21 cellular contexts compared by ENCODE assay signal in the genomic region with DNA sequence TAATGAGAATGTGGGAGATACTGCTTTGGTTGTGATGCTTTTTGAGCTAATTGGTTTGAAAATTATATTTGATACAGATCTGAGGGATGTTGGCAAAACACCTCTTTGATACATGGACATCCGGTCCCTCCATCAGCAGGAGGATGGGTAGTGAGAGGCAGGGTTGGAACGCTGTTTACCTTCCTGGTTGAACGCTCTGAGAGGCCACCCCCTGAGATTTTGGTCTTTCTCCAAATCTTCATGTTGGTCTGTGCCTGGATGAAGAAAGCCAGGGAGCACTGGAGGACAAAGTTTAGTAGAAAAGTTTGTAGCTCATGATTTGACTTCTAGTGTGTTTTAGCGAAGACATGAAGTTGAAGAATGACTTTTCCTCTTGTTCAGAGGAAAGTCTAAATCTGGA.
DNase-seq lines count a peak whose midpoint lies in the region; ATAC-seq and TF ChIP-seq lines count a peak whose summit lies in the region.
"Had no signal": no experiment of that assay in that cellular context is flagged by ENCODE, and none has a peak within 500 bp of the region (broad histone marks: within the 10 kb centered on the region; RNA-seq: fewer than 3 reads in every experiment).

No MANE protein-coding gene starts in this region.

- no peak overlapping the region for H2BK5ac ChIP-seq in neuronal stem cell (ENCODE audit: low read length)

- ATAC-seq in activated naive CD8-positive, alpha-beta T cell treated with anti-CD3 and anti-CD28 coated beads, Interleukin-2, amount 50 U/mL, for 24 hours: no peak
- ATAC-seq in left lobe of liver: peak; percentile 58
- no peak for ATAC-seq in HG03565 (IDR thresholded peaks at IDR 0.05; ENCODE audit: unreplicated experiment)
- ATAC-seq: body of pancreas; GM12878; left lung; stimulated activated naive B cell treated with anti-CD40 and anti-IgM and Interleukin-4, amounts not matched to agents 10 μg/mL and 1 μg/mL and 100 μg/mL, for 72 hours had no signal

- H2BK12ac ChIP-seq in neuronal stem cell (ENCODE audit: low read length): no peak overlapping the region

- no peak overlapping the region for H4K91ac ChIP-seq in neuronal stem cell (ENCODE audit: low read depth, low read length, poor library complexity)

- H3K27ac ChIP-seq in OCI-LY1 (ENCODE audit: low read depth, low read length, poor library complexity, severe bottlenecking): peak overlapping the region; percentile 56
- no peak overlapping the region for H3K27ac ChIP-seq in neuronal stem cell (replicated peaks; ENCODE audit: low read length)
- H3K27ac ChIP-seq: body of pancreas, left lung, thoracic aorta had no signal

- H3K27ac Mint-ChIP-seq in activated naive CD8-positive, alpha-beta T cell treated with anti-CD3 and anti-CD28 coated beads, Interleukin-2, amount 50 U/mL, for 24 hours: peak overlapping the region; percentile 6
- no peak overlapping the region for H3K27ac Mint-ChIP-seq in activated naive CD8-positive, alpha-beta T cell treated with anti-CD3 and anti-CD28 coated beads for 36 hours
- H3K27ac Mint-ChIP-seq: activated naive CD8-positive, alpha-beta T cell; CD14-positive monocyte; stimulated activated naive B cell treated with anti-CD40 and anti-IgM and Interleukin-4, amounts not matched to agents 10 μg/mL and 1 μg/mL and 100 μg/mL, for 72 hours had no signal

- no peaks in the 10 kb centered on the region for H3K9me3 ChIP-seq in OCI-LY1 (ENCODE audit: low read length)
- H3K9me3 ChIP-seq in neuronal stem cell (replicated peaks in 1 of 2; ENCODE audit: control insufficient read depth in 2 of 2, insufficient read depth in 1 of 2, low read depth in 1 of 2, low read length in 2 of 2): peaks cover 0 to 7% of the 10 kb centered on the region in 2 donors
- H3K9me3 ChIP-seq: body of pancreas, left lung, thoracic aorta had no signal

- H3K14ac ChIP-seq in neuronal stem cell (ENCODE audit: low read length): no peak overlapping the region

- H4K20me1 ChIP-seq in OCI-LY1 (ENCODE audit: insufficient read depth, low read length): no peaks in the 10 kb centered on the region

- no peak overlapping the region for H4K8ac ChIP-seq in neuronal stem cell (ENCODE audit: low read depth, low read length)

- H3F3A ChIP-seq in OCI-LY1 (ENCODE audit: insufficient read depth, low read length): no peaks in the 10 kb centered on the region

- H3K36me3 Mint-ChIP-seq in activated naive CD8-positive, alpha-beta T cell treated with anti-CD3 and anti-CD28 coated beads, Interleukin-2, amount 50 U/mL, for 24 hours (ENCODE audit: low read depth): peaks cover 3% of the 10 kb centered on the region
- peaks cover 11% of the 10 kb centered on the region for H3K36me3 Mint-ChIP-seq in activated naive CD8-positive, alpha-beta T cell treated with anti-CD3 and anti-CD28 coated beads for 36 hours

- no peaks in the 10 kb centered on the region for H3K9me3 Mint-ChIP-seq in activated naive CD8-positive, alpha-beta T cell treated with anti-CD3 and anti-CD28 coated beads, Interleukin-2, amount 50 U/mL, for 24 hours
- H3K9me3 Mint-ChIP-seq in activated naive CD8-positive, alpha-beta T cell treated with anti-CD3 and anti-CD28 coated beads for 36 hours: no peaks in the 10 kb centered on the region
- H3K9me3 Mint-ChIP-seq: stimulated activated naive B cell treated with anti-CD40 and anti-IgM and Interleukin-4, amounts not matched to agents 10 μg/mL and 1 μg/mL and 100 μg/mL, for 72 hours had no signal

- H3K27me3 Mint-ChIP-seq in activated naive CD8-positive, alpha-beta T cell treated with anti-CD3 and anti-CD28 coated beads, Interleukin-2, amount 50 U/mL, for 24 hours: no peaks in the 10 kb centered on the region
- no peaks in the 10 kb centered on the region for H3K27me3 Mint-ChIP-seq in activated naive CD8-positive, alpha-beta T cell treated with anti-CD3 and anti-CD28 coated beads for 36 hours
- H3K27me3 Mint-ChIP-seq: activated naive CD8-positive, alpha-beta T cell; stimulated activated naive B cell treated with anti-CD40 and anti-IgM and Interleukin-4, amounts not matched to agents 10 μg/mL and 1 μg/mL and 100 μg/mL, for 72 hours had no signal

- no peak overlapping the region for H2BK15ac ChIP-seq in neuronal stem cell (ENCODE audit: low read length)

- H3K4ac ChIP-seq in neuronal stem cell (ENCODE audit: low read length): no peak overlapping the region

- no peak overlapping the region for H3K4me3 ChIP-seq in OCI-LY1 (ENCODE audit: low read depth, low read length, poor library complexity, severe bottlenecking)
- no peak overlapping the region for H3K4me3 ChIP-seq in neuronal stem cell (ENCODE audit: low read length in 2 of 2)
- H3K4me3 ChIP-seq: body of pancreas, GM12878, left lung, thoracic aorta had no signal

- H3K79me1 ChIP-seq in neuronal stem cell (ENCODE audit: low read depth, low read length): peaks cover 12% of the 10 kb centered on the region

- no peak overlapping the region for H3K18ac ChIP-seq in neuronal stem cell (ENCODE audit: low read length)

- no peak overlapping the region for H3K23ac ChIP-seq in neuronal stem cell (ENCODE audit: low read depth, low read length, poor library complexity)

- peaks cover 35% of the 10 kb centered on the region for H3K4me1 Mint-ChIP-seq in activated naive CD8-positive, alpha-beta T cell treated with anti-CD3 and anti-CD28 coated beads, Interleukin-2, amount 50 U/mL, for 24 hours
- H3K4me1 Mint-ChIP-seq in activated naive CD8-positive, alpha-beta T cell treated with anti-CD3 and anti-CD28 coated beads for 36 hours: peaks cover 29% of the 10 kb centered on the region

- H3K36me3 ChIP-seq in OCI-LY1 (ENCODE audit: insufficient read depth, low read length) (peaks cover 73% of the 10 kb centered on the region), neuronal stem cell (replicated peaks in 1 of 2; ENCODE audit: control insufficient read depth in 2 of 2, insufficient read depth in 2 of 2, low read length in 2 of 2) (peaks cover 0 to 50% of the 10 kb centered on the region in 2 donors)
- H3K36me3 ChIP-seq: left lung, thoracic aorta had no signal

- H2AFZ ChIP-seq in OCI-LY1 (ENCODE audit: low read length): no peak overlapping the region
- H2AFZ ChIP-seq in neuronal stem cell (ENCODE audit: low read length): no peak overlapping the region

- no peak for DNase-seq in activated naive CD8-positive, alpha-beta T cell treated with anti-CD3 and anti-CD28 coated beads, Interleukin-2, amount 50 U/mL, for 24 hours
- no peak for DNase-seq in activated naive CD8-positive, alpha-beta T cell treated with anti-CD3 and anti-CD28 coated beads for 36 hours
- DNase-seq in left lobe of liver (ENCODE audit: low spot score) (no peak), smooth muscle cell of the brain vasculature (ENCODE audit: low read depth, low spot score) (peak; percentile 28), H4 (ENCODE audit: low spot score) (no peak), neuronal stem cell (ENCODE audit: low spot score) (no peak)
- DNase-seq: activated CD4-positive, CD25-positive, alpha-beta regulatory T cell treated with anti-CD3 and anti-CD28 coated beads, Interleukin-2, amount 50 U/mL, for 72 hours; activated CD8-positive, alpha-beta memory T cell treated with anti-CD3 and anti-CD28 coated beads for 24 hours; activated T-cell treated with anti-CD3 and anti-CD28 coated beads, Interleukin-2, amount 50 U/mL, for 48 hours; body of pancreas; cortex of kidney; left lung; NCI-H1930; NCI-H510A; stimulated activated naive B cell treated with anti-CD40 and anti-IgM and Interleukin-4, amounts not matched to agents 10 μg/mL and 1 μg/mL and 100 μg/mL, for 72 hours had no signal

- H2BK120ac ChIP-seq in neuronal stem cell (ENCODE audit: low read depth, low read length): no peak overlapping the region

- peaks cover 54% of the 10 kb centered on the region for H3K4me1 ChIP-seq in OCI-LY1 (ENCODE audit: insufficient read depth, low read length, severe bottlenecking)
- peaks cover 5 to 29% of the 10 kb centered on the region in 2 donors for H3K4me1 ChIP-seq in neuronal stem cell (ENCODE audit: control insufficient read depth in 2 of 2, insufficient read depth in 1 of 2, low read depth in 1 of 2, low read length in 2 of 2)
- H3K4me1 ChIP-seq: left lung had no signal

- H3K27me3 ChIP-seq in OCI-LY1 (ENCODE audit: insufficient read depth, low read length): no peaks in the 10 kb centered on the region
- H3K27me3 ChIP-seq in neuronal stem cell (ENCODE audit: control insufficient read depth in 3 of 3, insufficient read depth in 3 of 3, low read depth in 1 of 3, low read length in 3 of 3): no peaks in the 10 kb centered on the region
- H3K27me3 ChIP-seq: body of pancreas, left lung had no signal

- TF ChIP-seq CTCF in OCI-LY1 (IDR thresholded peaks at IDR 0.05; ENCODE audit: low read length): no peak

- H3K4me3 Mint-ChIP-seq in activated naive CD8-positive, alpha-beta T cell treated with anti-CD3 and anti-CD28 coated beads, Interleukin-2, amount 50 U/mL, for 24 hours: no peak overlapping the region
- no peak overlapping the region for H3K4me3 Mint-ChIP-seq in activated naive CD8-positive, alpha-beta T cell treated with anti-CD3 and anti-CD28 coated beads for 36 hours
- H3K4me3 Mint-ChIP-seq: activated naive CD8-positive, alpha-beta T cell; stimulated activated naive B cell treated with anti-CD40 and anti-IgM and Interleukin-4, amounts not matched to agents 10 μg/mL and 1 μg/mL and 100 μg/mL, for 72 hours had no signal

- H3K9me2 ChIP-seq in OCI-LY1 (ENCODE audit: low read depth, low read length): no peaks in the 10 kb centered on the region

- peak overlapping the region; percentile 4; the same call in 1 of the 2 replicates for H3K9ac ChIP-seq in OCI-LY1 (ENCODE audit: low read length)
- no peak overlapping the region for H3K9ac ChIP-seq in neuronal stem cell (ENCODE audit: low read depth, low read length, poor library complexity)

- H2AK5ac ChIP-seq in neuronal stem cell (ENCODE audit: low read depth, low read length): no peak overlapping the region

- WGBS in neuronal stem cell (ENCODE audit: extremely low coverage in 2 of 2, insufficient read length in 2 of 2, insufficient replicate concordance in 1 of 2), 2 donors: no CpG with 5 or more reads among the region's 4 CpGs

- peaks cover 66% of the 10 kb centered on the region for H3K79me2 ChIP-seq in OCI-LY1 (ENCODE audit: insufficient read depth, low read length)

- H3K4me2 ChIP-seq in OCI-LY1 (ENCODE audit: low read length): no peak overlapping the region; the same call in 1 of the 2 replicates
- H3K4me2 ChIP-seq in neuronal stem cell (ENCODE audit: insufficient read depth, low read length, poor library complexity, severe bottlenecking): no peak overlapping the region
